Comparison of ENCODE assay signal across 12 cellular contexts in genomic region chr20:3732327-3733118, GRCh38. TPM values are rescaled to one million over a fixed set of nuclear protein-coding genes. Genes with fewer than 3 reads are reported as not detected.
DNase-seq lines count a peak whose midpoint lies in the region; ATAC-seq and TF ChIP-seq lines count a peak whose summit lies in the region.
"Had no signal": no experiment of that assay in that cellular context is flagged by ENCODE, and none has a peak within 500 bp of the region (broad histone marks: within the 10 kb centered on the region; RNA-seq: fewer than 3 reads in every experiment).

HSPA12B (plus strand) TSS chr20:3732685; CDS start chr20:3738675, 5,990 bp downstream.

- WGBS in heart right ventricle, 2 donors, result 6 to 9% methylated on average over 50 to 66 of the region's 67 CpGs

- no peak for TF ChIP-seq CTCF in heart right ventricle (IDR thresholded peaks at IDR 0.05)
- TF ChIP-seq CTCF in neural progenitor cell (IDR thresholded peaks at IDR 0.05), result no peak
- no peak for TF ChIP-seq CTCF in vagina (IDR thresholded peaks at IDR 0.05)

- no peak for TF ChIP-seq POLR2A in vagina (IDR thresholded peaks at IDR 0.05)

- ATAC-seq in stimulated activated naive CD8-positive, alpha-beta T cell treated with anti-CD3 and anti-CD28 coated beads, Interleukin-15, amount 100 ng/mL, for 72 hours, result peak; percentile 44
- ATAC-seq in stimulated activated naive CD8-positive, alpha-beta T cell treated with anti-CD3 and anti-CD28 coated beads, Interleukin-15, Interleukin-2, amounts not matched to agents 100 U/mL and 50 U/mL, for 24 hours, result no peak
- peak in 7 of 8 donors; percentile 5 to 65 (median 13) for ATAC-seq in heart right ventricle
- no peak for ATAC-seq in GM18907 (IDR thresholded peaks at IDR 0.05; ENCODE audit: unreplicated experiment)

- peak within 1 kb of the TSS; percentile 63 for H2AFZ ChIP-seq in neural progenitor cell (replicated peaks)

- no peak for DNase-seq in stimulated activated naive CD8-positive, alpha-beta T cell treated with anti-CD3 and anti-CD28 coated beads, Interleukin-15, amount 100 ng/mL, for 72 hours
- DNase-seq in stimulated activated naive CD8-positive, alpha-beta T cell treated with anti-CD3 and anti-CD28 coated beads, Interleukin-15, Interleukin-2, amounts not matched to agents 100 U/mL and 50 U/mL, for 24 hours, result no peak
- DNase-seq in heart right ventricle (peak in 1 of 2 donors; percentile 30), neural progenitor cell (ENCODE audit: low spot score) (peak; percentile 80), vagina (ENCODE audit: extremely low spot score in 2 of 2) (no peak), NCI-H510A (lab: John Stamatoyannopoulos, UW) (no peak), DMS79 treated with DMSO at 0.1 percent for 48 hours (lab: John Stamatoyannopoulos, UW) (no peak)
- DNase-seq: activated CD4-positive, alpha-beta memory T cell treated with anti-CD3 and anti-CD28 coated beads, Interleukin-2, amount 10 ng/mL, durations not matched to agents 7 days and 5 days; adrenal gland; SHP77 treated with DMSO at 0.1 percent for 48 hours had no signal

- peaks cover 64% of the 10 kb centered on the region for H3K27me3 Mint-ChIP-seq in stimulated activated naive CD8-positive, alpha-beta T cell treated with anti-CD3 and anti-CD28 coated beads, Interleukin-15, amount 100 ng/mL, for 72 hours
- H3K27me3 Mint-ChIP-seq in neural progenitor cell (ENCODE audit: insufficient read depth, low read depth), result peaks cover 25% of the 10 kb centered on the region

- no peaks in the 10 kb centered on the region for H3K36me3 Mint-ChIP-seq in neural progenitor cell
- H3K36me3 Mint-ChIP-seq: natural killer cell treated with Interleukin-12 subunit alpha and Interleukin-12 subunit beta and Interleukin-15 and Interleukin-18, amount 100 ng/mL, for 72 hours had no signal

- H3K9me3 ChIP-seq in heart right ventricle, result no peaks in the 10 kb centered on the region
- H3K9me3 ChIP-seq in neural progenitor cell (ENCODE audit: low read depth), result no peaks in the 10 kb centered on the region
- H3K9me3 ChIP-seq in vagina, result no peaks in the 10 kb centered on the region
- H3K9me3 ChIP-seq: adrenal gland had no signal

- intact Hi-C loops in heart right ventricle (cut with DNase I), result no loop called here
- intact Hi-C loops in vagina (cut with DNase I), result no loop called here

- H4K20me1 ChIP-seq in neural progenitor cell (ENCODE audit: low read depth), result no peaks in the 10 kb centered on the region

- peak within 1 kb of the TSS; percentile 66 for H3K4me2 ChIP-seq in neural progenitor cell

- H3K79me2 ChIP-seq in neural progenitor cell (ENCODE audit: low read depth), result no peaks in the 10 kb centered on the region

- H3K4me3 ChIP-seq in heart right ventricle (peak within 1 kb of the TSS; percentile 57 to 77 (median 66)), neural progenitor cell (peak within 1 kb of the TSS; percentile 29), vagina (peak within 1 kb of the TSS; percentile 42 to 53)

- H3K4me1 ChIP-seq in heart right ventricle (peaks cover 10 to 90% (median 59%) of the 10 kb centered on the region in 9 donors), neural progenitor cell (peaks cover 4% of the 10 kb centered on the region), vagina (peaks cover 45% of the 10 kb centered on the region)
- H3K4me1 ChIP-seq: adrenal gland had no signal

- H3K9ac ChIP-seq in neural progenitor cell, result no peak within 1 kb of the TSS

- H3K9me3 Mint-ChIP-seq in stimulated activated naive CD8-positive, alpha-beta T cell treated with anti-CD3 and anti-CD28 coated beads, Interleukin-15, amount 100 ng/mL, for 72 hours, result no peaks in the 10 kb centered on the region
- H3K9me3 Mint-ChIP-seq in neural progenitor cell, result no peaks in the 10 kb centered on the region
- H3K9me3 Mint-ChIP-seq: activated CD4-positive, alpha-beta memory T cell treated with anti-CD3 and anti-CD28 coated beads, Interleukin-2, amount 10 ng/mL, durations not matched to agents 7 days and 5 days; natural killer cell treated with Interleukin-12 subunit alpha and Interleukin-12 subunit beta and Interleukin-15 and Interleukin-18, amount 100 ng/mL, for 72 hours had no signal

- peak within 1 kb of the TSS; percentile 82 to 96 (median 93) for H3K27ac ChIP-seq in heart right ventricle
- no peak within 1 kb of the TSS for H3K27ac ChIP-seq in neural progenitor cell
- peak within 1 kb of the TSS; percentile 72 for H3K27ac ChIP-seq in vagina

- peak within 1 kb of the TSS in 1 of 2 donors; percentile 21 for H3K27ac Mint-ChIP-seq in stimulated activated naive CD8-positive, alpha-beta T cell treated with anti-CD3 and anti-CD28 coated beads, Interleukin-15, amount 100 ng/mL, for 72 hours
- H3K27ac Mint-ChIP-seq in neural progenitor cell, result peak within 1 kb of the TSS; percentile 72
- H3K27ac Mint-ChIP-seq: activated CD4-positive, alpha-beta memory T cell treated with anti-CD3 and anti-CD28 coated beads, Interleukin-2, amount 10 ng/mL, durations not matched to agents 7 days and 5 days; natural killer cell treated with Interleukin-12 subunit alpha and Interleukin-12 subunit beta and Interleukin-15 and Interleukin-18, amount 100 ng/mL, for 72 hours had no signal

- H3K4me1 Mint-ChIP-seq in stimulated activated naive CD8-positive, alpha-beta T cell treated with anti-CD3 and anti-CD28 coated beads, Interleukin-15, amount 100 ng/mL, for 72 hours, result peaks cover 6% of the 10 kb centered on the region
- peaks cover 29% of the 10 kb centered on the region for H3K4me1 Mint-ChIP-seq in neural progenitor cell

- H3K4me3 Mint-ChIP-seq in stimulated activated naive CD8-positive, alpha-beta T cell treated with anti-CD3 and anti-CD28 coated beads, Interleukin-15, amount 100 ng/mL, for 72 hours, result no peak within 1 kb of the TSS
- H3K4me3 Mint-ChIP-seq in neural progenitor cell, result peak within 1 kb of the TSS; percentile 48
- H3K4me3 Mint-ChIP-seq: activated CD4-positive, alpha-beta memory T cell treated with anti-CD3 and anti-CD28 coated beads, Interleukin-2, amount 10 ng/mL, durations not matched to agents 7 days and 5 days; natural killer cell treated with Interleukin-12 subunit alpha and Interleukin-12 subunit beta and Interleukin-15 and Interleukin-18, amount 100 ng/mL, for 72 hours had no signal

- peaks cover 0 to 36% (median 10%) of the 10 kb centered on the region in 7 donors for H3K27me3 ChIP-seq in heart right ventricle
- peaks cover 45% of the 10 kb centered on the region for H3K27me3 ChIP-seq in neural progenitor cell
- no peaks in the 10 kb centered on the region for H3K27me3 ChIP-seq in vagina

- H3K36me3 ChIP-seq in heart right ventricle (peaks cover 0 to 10% (median 0%) of the 10 kb centered on the region in 9 donors), neural progenitor cell (no peaks in the 10 kb centered on the region), vagina (no peaks in the 10 kb centered on the region)
- H3K36me3 ChIP-seq: adrenal gland had no signal

- peaks cover 8% of the 10 kb centered on the region for H3F3A ChIP-seq in neural progenitor cell (ENCODE audit: low read depth)

RNA-seq across cellular contexts. Expression of gene HSPA12B, which starts in this region (rescaled TPM):
- total RNA-seq in heart right ventricle (10 to 100 TPM in 7 of 10 donors, 1 to 10 TPM in 3; 8.4 to 26.5 (median 11.2) TPM), neural progenitor cell (ENCODE audit: low replicate concordance) (0.15 and 0.71 TPM in 2 replicates), vagina (21.6 TPM)
- polyA plus RNA-seq in heart right ventricle, result 10 to 100 TPM; 19.7 to 21.7 TPM
- total RNA-seq: natural killer cell treated with Interleukin-12 subunit alpha and Interleukin-12 subunit beta and Interleukin-15 and Interleukin-18, amount 100 ng/mL, for 72 hours had no signal

Comparison
In these comparisons a context has a peak if more than half of its experiments do, and no peak if none do; other contexts are left out.
1. ATAC-seq: peak in stimulated activated naive CD8-positive, alpha-beta T cell treated with anti-CD3 and anti-CD28 coated beads, Interleukin-15, amount 100 ng/mL, for 72 hours (single experiment) and heart right ventricle (7 of 8); none in stimulated activated naive CD8-positive, alpha-beta T cell treated with anti-CD3 and anti-CD28 coated beads, Interleukin-15, Interleukin-2, amounts not matched to agents 100 U/mL and 50 U/mL, for 24 hours (single experiment) and GM18907 (single experiment).
2. Peak in DNase-seq, H3K4me3 ChIP-seq and H3K4me2 ChIP-seq in neural progenitor cell; RNA of the gene not detected or under 1 TPM.
3. Peak in every context shown above with its lines, with median percentiles within 50 percentile points of each other: H3K4me3 ChIP-seq.